In the genomic region with DNA sequence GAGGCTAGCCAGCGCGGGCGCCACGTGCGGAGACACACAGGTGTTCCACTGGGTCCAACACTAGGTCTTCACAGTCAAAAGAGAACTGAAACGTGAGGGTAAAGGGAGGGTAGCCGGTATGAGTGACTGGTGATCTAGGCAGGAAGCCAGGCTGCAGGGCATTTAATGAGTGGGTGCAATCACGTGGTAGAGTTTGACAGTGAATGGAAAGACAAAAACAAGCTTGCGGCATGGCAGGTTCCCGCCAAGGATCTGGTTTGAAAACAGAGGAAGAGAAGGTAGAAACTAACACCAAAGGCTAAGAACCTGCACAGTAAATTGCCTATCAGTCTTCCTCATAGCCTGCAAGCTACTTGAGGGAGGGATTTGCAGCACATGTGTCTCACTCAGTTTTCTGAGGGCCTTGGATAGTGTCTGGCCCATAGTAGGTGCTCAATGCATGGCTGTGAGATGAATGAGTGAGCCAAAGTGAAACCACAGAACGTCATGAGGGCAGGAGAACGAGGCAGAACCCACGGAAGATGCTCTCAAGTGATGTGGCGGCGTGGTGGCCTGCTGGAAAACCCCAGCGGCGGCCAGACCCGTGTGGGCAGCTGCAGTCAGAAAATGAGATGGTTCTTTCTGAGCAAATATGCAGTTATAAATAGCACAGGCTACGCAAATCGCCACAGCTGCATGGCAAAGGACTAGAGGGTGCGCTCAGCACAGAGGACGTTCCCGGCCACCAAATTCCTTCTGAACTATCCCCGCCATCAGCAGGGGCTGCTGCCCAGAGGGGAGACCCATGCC, we compare ENCODE assay signal across 8 cellular contexts.
A peak's percentile ranks its signal among the peaks of the same experiment; 100 is the strongest.
DNase-seq lines count a peak whose midpoint lies in the region; ATAC-seq and TF ChIP-seq lines count a peak whose summit lies in the region.

No MANE protein-coding gene starts in this region.

- ATAC-seq in GM19043 (IDR thresholded peaks at IDR 0.05; ENCODE audit: low read depth, unreplicated experiment) (peak; percentile 44), HG03108 (IDR thresholded peaks at IDR 0.05; ENCODE audit: unreplicated experiment) (peak; percentile 63)
- peak; percentile 85 for ATAC-seq in activated CD8-positive, alpha-beta T cell treated with anti-CD3 and anti-CD28 coated beads for 36 hours
- peak; percentile 79 for ATAC-seq in stimulated activated naive CD8-positive, alpha-beta T cell treated with anti-CD3 and anti-CD28 coated beads, Interleukin-15, Interleukin-2, amounts not matched to agents 100 U/mL and 50 U/mL, for 24 hours

- H4K5ac ChIP-seq in mesendoderm (ENCODE audit: low read length) = no peak overlapping the region

- no peak overlapping the region for H4K8ac ChIP-seq in mesendoderm (ENCODE audit: low read depth, low read length)

- no peak overlapping the region for H3K56ac ChIP-seq in mesendoderm (ENCODE audit: low read length)

- no peaks in the 10 kb centered on the region for H3K79me2 ChIP-seq in mesendoderm (ENCODE audit: control insufficient read depth, insufficient read depth, low read length)

- no peaks in the 10 kb centered on the region for H4K20me1 ChIP-seq in BLaER1

- H3K27me3 Mint-ChIP-seq in activated CD8-positive, alpha-beta T cell treated with anti-CD3 and anti-CD28 coated beads for 36 hours = peaks cover 31% of the 10 kb centered on the region
- peaks cover 49% of the 10 kb centered on the region for H3K27me3 Mint-ChIP-seq in chondrocyte (ENCODE audit: low read depth)

- H3K27ac ChIP-seq in BLaER1 (no peak overlapping the region), mesendoderm (ENCODE audit: low read depth, low read length) (no peak overlapping the region)

- H3K4me1 ChIP-seq in BLaER1 = peaks cover 41% of the 10 kb centered on the region
- H3K4me1 ChIP-seq in mesendoderm (ENCODE audit: control insufficient read depth, low read depth, low read length) = no peaks in the 10 kb centered on the region

- H3K4me3 ChIP-seq in BLaER1 (no peak overlapping the region), mesendoderm (ENCODE audit: low read length) (no peak overlapping the region)

- H3K9ac ChIP-seq in BLaER1 (no peak overlapping the region), mesendoderm (ENCODE audit: low read length) (no peak overlapping the region)

- no peak overlapping the region for H3K4me3 Mint-ChIP-seq in activated CD8-positive, alpha-beta T cell treated with anti-CD3 and anti-CD28 coated beads for 36 hours
- H3K4me3 Mint-ChIP-seq in chondrocyte (ENCODE audit: unreplicated experiment) = no peak overlapping the region

- no peak overlapping the region for H2AK5ac ChIP-seq in mesendoderm (ENCODE audit: low read length)

- no peak overlapping the region for H2BK15ac ChIP-seq in mesendoderm (replicated peaks; ENCODE audit: low read depth)

- H3K9me3 Mint-ChIP-seq in activated CD8-positive, alpha-beta T cell treated with anti-CD3 and anti-CD28 coated beads for 36 hours = no peaks in the 10 kb centered on the region
- H3K9me3 Mint-ChIP-seq in chondrocyte (ENCODE audit: low read depth) = no peaks in the 10 kb centered on the region

- DNase-seq in activated CD8-positive, alpha-beta T cell treated with anti-CD3 and anti-CD28 coated beads for 36 hours = peak; percentile 67
- peak; percentile 52 for DNase-seq in stimulated activated naive CD8-positive, alpha-beta T cell treated with anti-CD3 and anti-CD28 coated beads, Interleukin-15, Interleukin-2, amounts not matched to agents 100 U/mL and 50 U/mL, for 24 hours
- DNase-seq in occipital lobe (lab: John Stamatoyannopoulos, UW) (no peak), chondrocyte (ENCODE audit: low spot score) (no peak), mesendoderm (no peak)

- no peaks in the 10 kb centered on the region for H3K79me1 ChIP-seq in mesendoderm (ENCODE audit: low read length)

- CTCF ChIA-PET in activated CD8-positive, alpha-beta T cell treated with anti-CD3 and anti-CD28 coated beads for 36 hours (lab: Charles Lee) = interaction anchor here (0.9 to 1.1 kb wide), 2 partner anchors 71 to 401 kb away, joined by 3 to 4 read pairs; no protein-coding TSS in a partner anchor

- H3K4ac ChIP-seq in mesendoderm (ENCODE audit: low read depth, low read length) = no peak overlapping the region

- no peak overlapping the region for H3K18ac ChIP-seq in mesendoderm (ENCODE audit: low read length)

- H3K27me3 ChIP-seq in BLaER1 = no peaks in the 10 kb centered on the region
- H3K27me3 ChIP-seq in mesendoderm (ENCODE audit: insufficient read depth, low read length, poor library complexity) = no peaks in the 10 kb centered on the region

- H3K36me3 Mint-ChIP-seq in activated CD8-positive, alpha-beta T cell treated with anti-CD3 and anti-CD28 coated beads for 36 hours (ENCODE audit: low read depth) = no peaks in the 10 kb centered on the region
- H3K36me3 Mint-ChIP-seq in chondrocyte (ENCODE audit: low read depth) = no peaks in the 10 kb centered on the region

- intact Hi-C loops in activated CD8-positive, alpha-beta T cell treated with anti-CD3 and anti-CD28 coated beads for 36 hours (cut with micrococcal nuclease) = no loop called here

- H3K4me1 Mint-ChIP-seq in activated CD8-positive, alpha-beta T cell treated with anti-CD3 and anti-CD28 coated beads for 36 hours (ENCODE audit: low read depth) = peaks cover 17% of the 10 kb centered on the region
- no peaks in the 10 kb centered on the region for H3K4me1 Mint-ChIP-seq in chondrocyte (ENCODE audit: low read depth)

- H3K23ac ChIP-seq in mesendoderm (ENCODE audit: low read length) = no peak overlapping the region

- peak overlapping the region; percentile 13 for H3K4me2 ChIP-seq in BLaER1
- no peak overlapping the region for H3K4me2 ChIP-seq in mesendoderm (ENCODE audit: low read length)

- H3K36me3 ChIP-seq in BLaER1 = no peaks in the 10 kb centered on the region
- H3K36me3 ChIP-seq in mesendoderm (ENCODE audit: control insufficient read depth, insufficient read depth, low read length) = no peaks in the 10 kb centered on the region

- POLR2A ChIA-PET in activated CD8-positive, alpha-beta T cell treated with anti-CD3 and anti-CD28 coated beads for 36 hours (lab: Charles Lee) = interaction anchor here (0.8 kb wide), 1 partner anchor 19 kb away, joined by 3 read pairs; no protein-coding TSS in a partner anchor

- TF ChIP-seq CTCF in activated CD8-positive, alpha-beta T cell treated with anti-CD3 and anti-CD28 coated beads for 36 hours (IDR thresholded peaks at IDR 0.05) = no peak
- TF ChIP-seq CTCF in chondrocyte (IDR thresholded peaks at IDR 0.05) = no peak

- peak overlapping the region; percentile 66 for H3K27ac Mint-ChIP-seq in activated CD8-positive, alpha-beta T cell treated with anti-CD3 and anti-CD28 coated beads for 36 hours
- no peak overlapping the region for H3K27ac Mint-ChIP-seq in chondrocyte (ENCODE audit: unreplicated experiment)

- no peak overlapping the region for H2BK5ac ChIP-seq in mesendoderm (ENCODE audit: low read length)

- no CpG with 5 or more reads among the region's 24 CpGs for WGBS in mesendoderm (ENCODE audit: extremely low coverage, insufficient coverage, low lambda C conversion rate)

- no peak overlapping the region for H2BK120ac ChIP-seq in mesendoderm (ENCODE audit: low read depth, low read length)

- no peaks in the 10 kb centered on the region for H3K9me3 ChIP-seq in BLaER1

Comparison
In these comparisons a context has a peak if more than half of its experiments do, and no peak if none do; other contexts are left out.
1. DNase-seq: peak in activated CD8-positive, alpha-beta T cell treated with anti-CD3 and anti-CD28 coated beads for 36 hours (single experiment) and stimulated activated naive CD8-positive, alpha-beta T cell treated with anti-CD3 and anti-CD28 coated beads, Interleukin-15, Interleukin-2, amounts not matched to agents 100 U/mL and 50 U/mL, for 24 hours (single experiment); none in occipital lobe (single experiment), chondrocyte (single experiment) and mesendoderm (single experiment).
2. Peak in every context shown above with its lines, with median percentiles within 50 percentile points of each other: ATAC-seq.